Comparison of ENCODE assay signal across 18 cellular contexts in the genomic region with DNA sequence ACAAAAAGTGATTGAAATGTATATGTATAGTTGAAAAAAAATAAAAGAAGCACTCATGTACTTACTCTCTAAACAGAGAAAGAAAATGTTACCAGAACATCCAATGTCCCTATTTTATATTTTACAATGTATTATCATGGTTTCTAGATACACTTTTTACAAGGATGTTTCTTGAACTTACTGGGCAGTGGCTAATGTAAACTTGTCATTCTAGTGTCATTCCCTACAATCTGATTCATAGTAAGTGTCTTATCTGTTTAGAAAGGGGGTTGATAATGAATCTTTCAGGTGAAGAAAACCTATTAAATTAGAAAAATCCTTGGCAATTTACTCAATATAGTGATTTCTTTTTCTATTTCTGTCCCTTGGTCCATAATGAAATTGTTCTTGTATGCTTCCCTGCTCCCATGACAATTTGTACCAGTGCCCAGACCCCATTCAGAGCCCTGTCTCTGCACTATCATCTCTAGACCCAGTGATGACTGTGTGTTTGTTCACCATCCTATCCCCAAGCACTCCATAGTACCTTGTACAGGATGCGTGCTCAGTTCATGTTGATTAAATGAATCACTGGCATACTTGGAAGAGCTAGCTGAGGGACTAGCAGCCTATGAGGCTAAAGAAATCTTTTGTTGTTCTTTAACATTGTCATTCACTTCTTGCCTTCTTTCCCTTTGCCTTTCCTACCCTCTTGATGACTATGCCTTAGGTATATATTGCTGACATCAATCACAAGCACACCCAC.
DNase-seq lines count a peak whose midpoint lies in the region; ATAC-seq, FAIRE-seq and TF ChIP-seq lines count a peak whose summit lies in the region.
"Had no signal": no experiment of that assay in that cellular context is flagged by ENCODE, and none has a peak within 500 bp of the region (broad histone marks: within the 10 kb centered on the region; RNA-seq: fewer than 3 reads in every experiment).

No MANE protein-coding gene starts in this region.

- no peaks in the 10 kb centered on the region for H4K20me1 ChIP-seq in osteoblast (ENCODE audit: insufficient read depth, low read length)

- H3K27ac Mint-ChIP-seq in activated naive CD4-positive, alpha-beta T cell treated with anti-CD3 and anti-CD28 coated beads, Interleukin-2, amount 10 ng/mL, durations not matched to agents 7 days and 5 days: no peak overlapping the region
- H3K27ac Mint-ChIP-seq: activated B cell treated with CpG ODN at 0.5 μM for 24 hours; effector memory CD8-positive, alpha-beta T cell; nephron progenitor cell had no signal

- CTCF ChIA-PET in activated naive CD4-positive, alpha-beta T cell treated with anti-CD3 and anti-CD28 coated beads, Interleukin-2, amount 10 ng/mL, durations not matched to agents 7 days and 5 days (lab: Charles Lee): no interaction called here

- H3K4me3 Mint-ChIP-seq in activated naive CD4-positive, alpha-beta T cell treated with anti-CD3 and anti-CD28 coated beads, Interleukin-2, amount 10 ng/mL, durations not matched to agents 7 days and 5 days: no peak overlapping the region
- H3K4me3 Mint-ChIP-seq: activated B cell treated with CpG ODN at 0.5 μM for 24 hours; effector memory CD8-positive, alpha-beta T cell; nephron progenitor cell had no signal

- H3K4me3 ChIP-seq in osteoblast (ENCODE audit: insufficient read depth, low read length) (no peak overlapping the region), right cardiac atrium (ENCODE audit: low read length) (no peak overlapping the region)
- H3K4me3 ChIP-seq: adrenal gland, heart left ventricle, sigmoid colon, stomach had no signal

- H2AFZ ChIP-seq in osteoblast (ENCODE audit: low read length): no peak overlapping the region

- H3K4me2 ChIP-seq in osteoblast (ENCODE audit: insufficient read depth, low read length): peak overlapping the region; percentile 1

- H3K27ac ChIP-seq in osteoblast (ENCODE audit: low read depth, low read length) (peak overlapping the region; percentile 76), right cardiac atrium (ENCODE audit: low read length) (no peak overlapping the region)
- H3K27ac ChIP-seq: adrenal gland, heart left ventricle, sigmoid colon, stomach had no signal

- no peaks in the 10 kb centered on the region for H3K79me2 ChIP-seq in osteoblast (ENCODE audit: insufficient read depth, low read length)

- FAIRE-seq in RCC 7860 (lab: Jason Lieb, UNC): peak; percentile 78

- ATAC-seq in right cardiac atrium: no peak
- ATAC-seq: effector memory CD8-positive, alpha-beta T cell; heart left ventricle had no signal

- peaks cover 4% of the 10 kb centered on the region for H3K27me3 Mint-ChIP-seq in activated naive CD4-positive, alpha-beta T cell treated with anti-CD3 and anti-CD28 coated beads, Interleukin-2, amount 10 ng/mL, durations not matched to agents 7 days and 5 days

- H3K27me3 ChIP-seq in osteoblast (ENCODE audit: insufficient read depth, low read length) (no peaks in the 10 kb centered on the region), right cardiac atrium (ENCODE audit: control insufficient read depth, insufficient read depth) (no peaks in the 10 kb centered on the region)
- H3K27me3 ChIP-seq: adrenal gland, heart left ventricle, sigmoid colon, stomach had no signal

- H3K4me1 Mint-ChIP-seq in activated naive CD4-positive, alpha-beta T cell treated with anti-CD3 and anti-CD28 coated beads, Interleukin-2, amount 10 ng/mL, durations not matched to agents 7 days and 5 days: no peaks in the 10 kb centered on the region
- H3K4me1 Mint-ChIP-seq: activated B cell treated with CpG ODN at 0.5 μM for 24 hours, nephron progenitor cell had no signal

- H3K9me3 ChIP-seq in osteoblast (ENCODE audit: low read depth, low read length) (no peaks in the 10 kb centered on the region), right cardiac atrium (ENCODE audit: control insufficient read depth, low read length) (no peaks in the 10 kb centered on the region)
- H3K9me3 ChIP-seq: adrenal gland, heart left ventricle, sigmoid colon, stomach had no signal

- DNase-seq in Daoy (ENCODE audit: low read depth) (peak; percentile 76), RCC 7860 (ENCODE audit: low spot score) (peak; percentile 90), dedifferentiated amniotic fluid mesenchymal stem cell (ENCODE audit: extremely low spot score) (peak; percentile 50), osteoblast (ENCODE audit: insufficient read length, low spot score, missing footprints) (peak; percentile 82), DMS 273 treated with DMSO at 0.1 percent for 48 hours (lab: John Stamatoyannopoulos, UW) (no peak), right cardiac atrium (no peak), ureter (ENCODE audit: low spot score) (no peak)
- no peak for DNase-seq in activated naive CD4-positive, alpha-beta T cell treated with anti-CD3 and anti-CD28 coated beads, Interleukin-2, amount 10 ng/mL, durations not matched to agents 7 days and 5 days
- DNase-seq: activated B cell treated with CpG ODN at 0.5 μM for 24 hours; adrenal gland; effector memory CD8-positive, alpha-beta T cell; heart left ventricle; KBM-7; NCI-H187 treated with DMSO at 0.1 percent for 48 hours; NCI-H82; nephron progenitor cell; sigmoid colon; stomach had no signal

- intact Hi-C loops in right cardiac atrium (cut with DNase I): no loop called here

- no peaks in the 10 kb centered on the region for H3K36me3 ChIP-seq in osteoblast (ENCODE audit: insufficient read depth, low read length)
- H3K36me3 ChIP-seq: adrenal gland, heart left ventricle, sigmoid colon, stomach had no signal

- no peaks in the 10 kb centered on the region for H3K36me3 Mint-ChIP-seq in activated naive CD4-positive, alpha-beta T cell treated with anti-CD3 and anti-CD28 coated beads, Interleukin-2, amount 10 ng/mL, durations not matched to agents 7 days and 5 days

- 93% methylated on average over 1 of the region's 1 CpG for WGBS in right cardiac atrium

- H3K9me3 Mint-ChIP-seq in activated naive CD4-positive, alpha-beta T cell treated with anti-CD3 and anti-CD28 coated beads, Interleukin-2, amount 10 ng/mL, durations not matched to agents 7 days and 5 days: no peaks in the 10 kb centered on the region
- H3K9me3 Mint-ChIP-seq: activated B cell treated with CpG ODN at 0.5 μM for 24 hours; effector memory CD8-positive, alpha-beta T cell; nephron progenitor cell had no signal

- TF ChIP-seq CTCF in osteoblast (IDR thresholded peaks at IDR 0.05; ENCODE audit: extremely low read depth, low read depth, low read length): no peak

- H3K4me1 ChIP-seq in osteoblast (ENCODE audit: insufficient read depth, low read length): peaks cover 43% of the 10 kb centered on the region
- H3K4me1 ChIP-seq in right cardiac atrium (ENCODE audit: control insufficient read depth, insufficient read depth, low read length): no peaks in the 10 kb centered on the region
- H3K4me1 ChIP-seq: adrenal gland, heart left ventricle, sigmoid colon, stomach had no signal

Comparison
In these comparisons a context has a peak if more than half of its experiments do, and no peak if none do; other contexts are left out.
1. DNase-seq: peak in Daoy (single experiment), RCC 7860 (single experiment), dedifferentiated amniotic fluid mesenchymal stem cell (single experiment) and osteoblast (single experiment); none in DMS 273 treated with DMSO at 0.1 percent for 48 hours (single experiment), right cardiac atrium (0 of 3), ureter (single experiment) and activated naive CD4-positive, alpha-beta T cell treated with anti-CD3 and anti-CD28 coated beads, Interleukin-2, amount 10 ng/mL, durations not matched to agents 7 days and 5 days (single experiment).